ENCODE assay signal across 1 cellular context in genomic region chr5:140557136-140557805, GRCh38.
TF ChIP-seq lines count a peak whose summit lies in the region.

TSS of gene SRA1 (minus strand) at chr5:140557473. CDS start at chr5:140557452, 21 bp downstream.

TF ChIP-seq in K562, 482 proteins besides CTCF, POLR2A, EP300 and RAD21 (continued from another document and continues in another):
- TF ChIP-seq ZBTB40 (IDR thresholded peaks at IDR 0.05) (peak; percentile 95), ZBTB40 (CRISPR knock-in tag; IDR thresholded peaks at IDR 0.05) (no peak), CREB1 (IDR thresholded peaks at IDR 0.05) (peak; percentile 90), CREB1 (CRISPR knock-in tag; IDR thresholded peaks at IDR 0.05) (peak; percentile 94), RBM39 (optimal IDR thresholded peaks at IDR 0.05; ENCODE audit: low read depth, low read length) (no peak), PHF8 (IDR thresholded peaks at IDR 0.05; ENCODE audit: borderline replicate concordance, low read length) (peak; percentile 94; the same call in 1 of the 2 replicates), NRF1 (conservative IDR thresholded peaks at IDR 0.05 in 1 of 2, IDR thresholded peaks at IDR 0.05 in 1 of 2) (peak in 1 of 2 experiments; percentile 44; a peak in 1 of 4 replicates), ZKSCAN3 (CRISPR knock-in tag; IDR thresholded peaks at IDR 0.05) (no peak), BCOR (IDR thresholded peaks at IDR 0.05) (no peak), ZNF277 (CRISPR knock-in tag; IDR thresholded peaks at IDR 0.05; ENCODE audit: borderline replicate concordance) (no peak), ZNF408 (CRISPR knock-in tag; IDR thresholded peaks at IDR 0.05; ENCODE audit: low read depth) (no peak), RBM14 (IDR thresholded peaks at IDR 0.05; ENCODE audit: borderline replicate concordance, insufficient read depth, low read depth, low read length) (no peak), MIER1 (IDR thresholded peaks at IDR 0.05; ENCODE audit: low read depth) (no peak), NFATC3 (IDR thresholded peaks at IDR 0.05) (no peak), CHD4 (IDR thresholded peaks at IDR 0.05; ENCODE audit: insufficient read depth, insufficient replicate concordance, low read depth, low read length, poor library complexity, severe bottlenecking) (no peak), NFE2L1 (tag; IDR thresholded peaks at IDR 0.05; ENCODE audit: borderline replicate concordance, low read depth) (no peak), NKRF (IDR thresholded peaks at IDR 0.05; ENCODE audit: borderline replicate concordance) (peak; percentile 64; the same call in 1 of the 2 replicates), ZNF324 (CRISPR knock-in tag; IDR thresholded peaks at IDR 0.05) (no peak), CHAMP1 (IDR thresholded peaks at IDR 0.05) (no peak), ZNF507 (tag; conservative IDR thresholded peaks at IDR 0.05) (no peak), GTF2E2 (tag; IDR thresholded peaks at IDR 0.05) (peak; percentile 85; the same call in 1 of the 2 replicates), SMC3 (conservative IDR thresholded peaks at IDR 0.05; ENCODE audit: insufficient read depth, low read depth, low read length) (no peak), MCM7 (IDR thresholded peaks at IDR 0.05) (no peak), MAX (CRISPR knock-in tag; IDR thresholded peaks at IDR 0.05) (peak; percentile 60), CBX8 (IDR thresholded peaks at IDR 0.05; ENCODE audit: borderline replicate concordance, extremely low read depth, low read depth, low read length, poor library complexity, severe bottlenecking) (no peak)
- TF ChIP-seq, protein P1, sequence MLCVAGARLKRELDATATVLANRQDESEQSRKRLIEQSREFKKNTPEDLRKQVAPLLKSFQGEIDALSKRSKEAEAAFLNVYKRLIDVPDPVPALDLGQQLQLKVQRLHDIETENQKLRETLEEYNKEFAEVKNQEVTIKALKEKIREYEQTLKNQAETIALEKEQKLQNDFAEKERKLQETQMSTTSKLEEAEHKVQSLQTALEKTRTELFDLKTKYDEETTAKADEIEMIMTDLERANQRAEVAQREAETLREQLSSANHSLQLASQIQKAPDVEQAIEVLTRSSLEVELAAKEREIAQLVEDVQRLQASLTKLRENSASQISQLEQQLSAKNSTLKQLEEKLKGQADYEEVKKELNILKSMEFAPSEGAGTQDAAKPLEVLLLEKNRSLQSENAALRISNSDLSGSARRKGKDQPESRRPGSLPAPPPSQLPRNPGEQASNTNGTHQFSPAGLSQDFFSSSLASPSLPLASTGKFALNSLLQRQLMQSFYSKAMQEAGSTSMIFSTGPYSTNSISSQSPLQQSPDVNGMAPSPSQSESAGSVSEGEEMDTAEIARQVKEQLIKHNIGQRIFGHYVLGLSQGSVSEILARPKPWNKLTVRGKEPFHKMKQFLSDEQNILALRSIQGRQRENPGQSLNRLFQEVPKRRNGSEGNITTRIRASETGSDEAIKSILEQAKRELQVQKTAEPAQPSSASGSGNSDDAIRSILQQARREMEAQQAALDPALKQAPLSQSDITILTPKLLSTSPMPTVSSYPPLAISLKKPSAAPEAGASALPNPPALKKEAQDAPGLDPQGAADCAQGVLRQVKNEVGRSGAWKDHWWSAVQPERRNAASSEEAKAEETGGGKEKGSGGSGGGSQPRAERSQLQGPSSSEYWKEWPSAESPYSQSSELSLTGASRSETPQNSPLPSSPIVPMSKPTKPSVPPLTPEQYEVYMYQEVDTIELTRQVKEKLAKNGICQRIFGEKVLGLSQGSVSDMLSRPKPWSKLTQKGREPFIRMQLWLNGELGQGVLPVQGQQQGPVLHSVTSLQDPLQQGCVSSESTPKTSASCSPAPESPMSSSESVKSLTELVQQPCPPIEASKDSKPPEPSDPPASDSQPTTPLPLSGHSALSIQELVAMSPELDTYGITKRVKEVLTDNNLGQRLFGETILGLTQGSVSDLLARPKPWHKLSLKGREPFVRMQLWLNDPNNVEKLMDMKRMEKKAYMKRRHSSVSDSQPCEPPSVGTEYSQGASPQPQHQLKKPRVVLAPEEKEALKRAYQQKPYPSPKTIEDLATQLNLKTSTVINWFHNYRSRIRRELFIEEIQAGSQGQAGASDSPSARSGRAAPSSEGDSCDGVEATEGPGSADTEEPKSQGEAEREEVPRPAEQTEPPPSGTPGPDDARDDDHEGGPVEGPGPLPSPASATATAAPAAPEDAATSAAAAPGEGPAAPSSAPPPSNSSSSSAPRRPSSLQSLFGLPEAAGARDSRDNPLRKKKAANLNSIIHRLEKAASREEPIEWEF (CRISPR knock-in tag; IDR thresholded peaks at IDR 0.05) = no peak
- TF ChIP-seq, protein P2, sequence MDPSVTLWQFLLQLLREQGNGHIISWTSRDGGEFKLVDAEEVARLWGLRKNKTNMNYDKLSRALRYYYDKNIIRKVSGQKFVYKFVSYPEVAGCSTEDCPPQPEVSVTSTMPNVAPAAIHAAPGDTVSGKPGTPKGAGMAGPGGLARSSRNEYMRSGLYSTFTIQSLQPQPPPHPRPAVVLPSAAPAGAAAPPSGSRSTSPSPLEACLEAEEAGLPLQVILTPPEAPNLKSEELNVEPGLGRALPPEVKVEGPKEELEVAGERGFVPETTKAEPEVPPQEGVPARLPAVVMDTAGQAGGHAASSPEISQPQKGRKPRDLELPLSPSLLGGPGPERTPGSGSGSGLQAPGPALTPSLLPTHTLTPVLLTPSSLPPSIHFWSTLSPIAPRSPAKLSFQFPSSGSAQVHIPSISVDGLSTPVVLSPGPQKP (CRISPR knock-in tag; IDR thresholded peaks at IDR 0.05) = no peak
- TF ChIP-seq, protein P3, sequence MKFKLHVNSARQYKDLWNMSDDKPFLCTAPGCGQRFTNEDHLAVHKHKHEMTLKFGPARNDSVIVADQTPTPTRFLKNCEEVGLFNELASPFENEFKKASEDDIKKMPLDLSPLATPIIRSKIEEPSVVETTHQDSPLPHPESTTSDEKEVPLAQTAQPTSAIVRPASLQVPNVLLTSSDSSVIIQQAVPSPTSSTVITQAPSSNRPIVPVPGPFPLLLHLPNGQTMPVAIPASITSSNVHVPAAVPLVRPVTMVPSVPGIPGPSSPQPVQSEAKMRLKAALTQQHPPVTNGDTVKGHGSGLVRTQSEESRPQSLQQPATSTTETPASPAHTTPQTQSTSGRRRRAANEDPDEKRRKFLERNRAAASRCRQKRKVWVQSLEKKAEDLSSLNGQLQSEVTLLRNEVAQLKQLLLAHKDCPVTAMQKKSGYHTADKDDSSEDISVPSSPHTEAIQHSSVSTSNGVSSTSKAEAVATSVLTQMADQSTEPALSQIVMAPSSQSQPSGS (CRISPR knock-in tag; IDR thresholded peaks at IDR 0.05) = no peak
- TF ChIP-seq, protein P4, sequence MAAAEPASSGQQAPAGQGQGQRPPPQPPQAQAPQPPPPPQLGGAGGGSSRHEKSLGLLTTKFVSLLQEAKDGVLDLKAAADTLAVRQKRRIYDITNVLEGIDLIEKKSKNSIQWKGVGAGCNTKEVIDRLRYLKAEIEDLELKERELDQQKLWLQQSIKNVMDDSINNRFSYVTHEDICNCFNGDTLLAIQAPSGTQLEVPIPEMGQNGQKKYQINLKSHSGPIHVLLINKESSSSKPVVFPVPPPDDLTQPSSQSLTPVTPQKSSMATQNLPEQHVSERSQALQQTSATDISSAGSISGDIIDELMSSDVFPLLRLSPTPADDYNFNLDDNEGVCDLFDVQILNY (CRISPR knock-in tag; IDR thresholded peaks at IDR 0.05) = no peak
- TF ChIP-seq, protein P5, sequence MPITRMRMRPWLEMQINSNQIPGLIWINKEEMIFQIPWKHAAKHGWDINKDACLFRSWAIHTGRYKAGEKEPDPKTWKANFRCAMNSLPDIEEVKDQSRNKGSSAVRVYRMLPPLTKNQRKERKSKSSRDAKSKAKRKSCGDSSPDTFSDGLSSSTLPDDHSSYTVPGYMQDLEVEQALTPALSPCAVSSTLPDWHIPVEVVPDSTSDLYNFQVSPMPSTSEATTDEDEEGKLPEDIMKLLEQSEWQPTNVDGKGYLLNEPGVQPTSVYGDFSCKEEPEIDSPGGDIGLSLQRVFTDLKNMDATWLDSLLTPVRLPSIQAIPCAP (CRISPR knock-in tag; IDR thresholded peaks at IDR 0.05; ENCODE audit: borderline replicate concordance) = no peak
